Comparison of ENCODE assay signal across 19 cellular contexts in genomic region chr2:37644191-37644590, GRCh38. TPM values are rescaled to one million over a fixed set of nuclear protein-coding genes. Genes with fewer than 3 reads are reported as not detected.
DNase-seq lines count a peak whose midpoint lies in the region; ATAC-seq and TF ChIP-seq lines count a peak whose summit lies in the region.
"Had no signal": no experiment of that assay in that cellular context is flagged by ENCODE, and none has a peak within 500 bp of the region (broad histone marks: within the 10 kb centered on the region; RNA-seq: fewer than 3 reads in every experiment).

No MANE protein-coding gene starts in this region.

- CTCF ChIA-PET in activated CD8-positive, alpha-beta T cell treated with anti-CD3 and anti-CD28 coated beads, Interleukin-2, amount 10 ng/mL, durations not matched to agents 7 days and 5 days (lab: Charles Lee) = interaction anchor here (0.9 to 1.6 kb wide), 4 partner anchors 17 to 249 kb away, joined by 3 read pairs; no protein-coding TSS in a partner anchor

- no peak for TF ChIP-seq CTCF in CD14-positive monocyte (IDR thresholded peaks at IDR 0.05)

- POLR2A ChIA-PET in activated CD8-positive, alpha-beta T cell treated with anti-CD3 and anti-CD28 coated beads, Interleukin-2, amount 10 ng/mL, durations not matched to agents 7 days and 5 days (lab: Charles Lee) = interaction anchor here (1.3 kb wide), 1 partner anchor 9 kb away, joined by 3 read pairs; no protein-coding TSS in a partner anchor
- POLR2A ChIA-PET in naive thymus-derived CD8-positive, alpha-beta T cell (lab: Charles Lee) = interaction anchor here (0.6 to 3.1 kb wide), 6 partner anchors 24 to 94 kb away, joined by 3 to 11 read pairs (median 4); partner anchors contain the start of gene CDC42EP3

- H3K27ac Mint-ChIP-seq in CD14-positive monocyte = peak overlapping the region; percentile 7 to 81 (median 65)
- peak overlapping the region; percentile 48 for H3K27ac Mint-ChIP-seq in activated CD8-positive, alpha-beta T cell treated with anti-CD3 and anti-CD28 coated beads, Interleukin-2, amount 10 ng/mL, durations not matched to agents 7 days and 5 days
- H3K27ac Mint-ChIP-seq in naive thymus-derived CD8-positive, alpha-beta T cell = peak overlapping the region in 9 of 10 donors; percentile 14 to 95 (median 70)
- H3K27ac Mint-ChIP-seq: activated T-helper 1 cell treated with anti-CD3 and anti-CD28 coated beads, Interleukin-12 subunit alpha, Interleukin-12 subunit beta, Interleukin-2, Interleukin-4 antibody, amounts not matched to agents 30 ng/mL and 10 ng/mL and 1 ng/mL, durations not matched to agents 14 hours and 24 hours and 36 hours; neural progenitor cell; T-helper 1 cell treated with Interleukin-12 subunit alpha and Interleukin-12 subunit beta and Interleukin-4 antibody, amounts not matched to agents 30 μg/mL and 1 μg/mL, for 36 hours had no signal

- no peak for TF ChIP-seq POLR2A in GM18505 (IDR thresholded peaks at IDR 0.05; ENCODE audit: borderline replicate concordance, extremely low read depth, insufficient read depth, insufficient read length)

- peaks cover 72 to 80% of the 10 kb centered on the region in 2 donors for H3K36me3 Mint-ChIP-seq in CD14-positive monocyte
- H3K36me3 Mint-ChIP-seq in activated CD8-positive, alpha-beta T cell treated with anti-CD3 and anti-CD28 coated beads, Interleukin-2, amount 10 ng/mL, durations not matched to agents 7 days and 5 days (ENCODE audit: low read depth) = peaks cover 80% of the 10 kb centered on the region
- H3K36me3 Mint-ChIP-seq in naive thymus-derived CD8-positive, alpha-beta T cell = peaks cover 27 to 60% (median 52%) of the 10 kb centered on the region in 3 donors

- H3K27me3 Mint-ChIP-seq in CD14-positive monocyte (ENCODE audit: low read depth in 3 of 3) = no peaks in the 10 kb centered on the region
- no peaks in the 10 kb centered on the region for H3K27me3 Mint-ChIP-seq in activated CD8-positive, alpha-beta T cell treated with anti-CD3 and anti-CD28 coated beads, Interleukin-2, amount 10 ng/mL, durations not matched to agents 7 days and 5 days (ENCODE audit: low read depth)
- H3K27me3 Mint-ChIP-seq in naive thymus-derived CD8-positive, alpha-beta T cell = no peaks in the 10 kb centered on the region

- H3K4me1 Mint-ChIP-seq in CD14-positive monocyte = peaks cover 64% of the 10 kb centered on the region
- peaks cover 58% of the 10 kb centered on the region for H3K4me1 Mint-ChIP-seq in activated CD8-positive, alpha-beta T cell treated with anti-CD3 and anti-CD28 coated beads, Interleukin-2, amount 10 ng/mL, durations not matched to agents 7 days and 5 days (ENCODE audit: low read depth)
- H3K4me1 Mint-ChIP-seq in naive thymus-derived CD8-positive, alpha-beta T cell = peaks cover 39 to 90% (median 74%) of the 10 kb centered on the region in 4 donors

- H3K9me3 Mint-ChIP-seq in CD14-positive monocyte = peaks cover 0 to 4% (median 0%) of the 10 kb centered on the region in 7 donors
- H3K9me3 Mint-ChIP-seq in activated CD8-positive, alpha-beta T cell treated with anti-CD3 and anti-CD28 coated beads, Interleukin-2, amount 10 ng/mL, durations not matched to agents 7 days and 5 days (ENCODE audit: insufficient read depth) = peaks cover 17% of the 10 kb centered on the region
- peaks cover 0 to 7% (median 0%) of the 10 kb centered on the region in 9 donors for H3K9me3 Mint-ChIP-seq in naive thymus-derived CD8-positive, alpha-beta T cell

- no peak for ATAC-seq in activated CD8-positive, alpha-beta T cell treated with anti-CD3 and anti-CD28 coated beads, Interleukin-2, amount 10 ng/mL, durations not matched to agents 7 days and 5 days
- no peak for ATAC-seq in naive thymus-derived CD8-positive, alpha-beta T cell
- no peak for ATAC-seq in GM18505 (IDR thresholded peaks at IDR 0.05; ENCODE audit: unreplicated experiment)
- ATAC-seq: gastroesophageal sphincter had no signal

- no peak overlapping the region for H3K4me3 Mint-ChIP-seq in CD14-positive monocyte
- no peak overlapping the region for H3K4me3 Mint-ChIP-seq in activated CD8-positive, alpha-beta T cell treated with anti-CD3 and anti-CD28 coated beads, Interleukin-2, amount 10 ng/mL, durations not matched to agents 7 days and 5 days
- H3K4me3 Mint-ChIP-seq in naive thymus-derived CD8-positive, alpha-beta T cell = peak overlapping the region in 6 of 10 donors; percentile 5 to 53 (median 34)
- H3K4me3 Mint-ChIP-seq: activated T-helper 1 cell treated with anti-CD3 and anti-CD28 coated beads, Interleukin-12 subunit alpha, Interleukin-12 subunit beta, Interleukin-2, Interleukin-4 antibody, amounts not matched to agents 30 ng/mL and 10 ng/mL and 1 ng/mL, durations not matched to agents 14 hours and 24 hours and 36 hours; neural progenitor cell; T-helper 1 cell treated with Interleukin-12 subunit alpha and Interleukin-12 subunit beta and Interleukin-4 antibody, amounts not matched to agents 30 μg/mL and 1 μg/mL, for 36 hours had no signal

- no peak for DNase-seq in CD14-positive monocyte (ENCODE audit: low spot score)
- DNase-seq in EH (ENCODE audit: low read depth) = peak; percentile 57
- DNase-seq in activated CD8-positive, alpha-beta T cell treated with anti-CD3 and anti-CD28 coated beads, Interleukin-2, amount 10 ng/mL, durations not matched to agents 7 days and 5 days = no peak
- no peak for DNase-seq in naive thymus-derived CD8-positive, alpha-beta T cell
- no peak for DNase-seq in DMS53 treated with DMSO at 0.1 percent for 48 hours (lab: John Stamatoyannopoulos, UW; ENCODE audit: unreplicated experiment)
- DNase-seq in mucosa of gallbladder (ENCODE audit: low spot score) = no peak
- DNase-seq: activated CD4-positive, alpha-beta T cell treated with anti-CD3 and anti-CD28 coated beads, Interleukin-2, amount 50 U/mL, for 48 hours; HCEC 1CT; midbrain; NCI-H1417 treated with DMSO at 0.1 percent for 48 hours; NCI-H524 treated with DMSO at 0.1 percent for 48 hours; Right ventricle myocardium superior; stimulated activated CD4-positive, alpha-beta T cell treated with anti-CD3 and anti-CD28 coated beads, Interleukin-15, amount 100 ng/mL, for 24 hours; testis had no signal

- intact Hi-C loops in CD14-positive monocyte (cut with micrococcal nuclease) = no loop called here

RNA-seq across cellular contexts. Expression of gene CDC42EP3, which starts 27.3 kb away (rescaled TPM):
- 100 to 1,000 TPM; 249 to 272 TPM for polyA plus RNA-seq in CD14-positive monocyte
- total RNA-seq in activated CD8-positive, alpha-beta T cell treated with anti-CD3 and anti-CD28 coated beads, Interleukin-2, amount 10 ng/mL, durations not matched to agents 7 days and 5 days = 10 to 100 TPM; 30.1 to 33.2 TPM
- 10 to 100 TPM; 28.4 to 32.3 TPM for total RNA-seq in naive thymus-derived CD8-positive, alpha-beta T cell
- 10 to 100 TPM; 47.9 to 68.5 (median 52.6) TPM for polyA plus RNA-seq in naive thymus-derived CD8-positive, alpha-beta T cell
- 12.6 TPM for total RNA-seq in mucosa of gallbladder

Comparison
In these comparisons a context has a peak if more than half of its experiments do, and no peak if none do; other contexts are left out.
1. H3K4me3 Mint-ChIP-seq: peak in naive thymus-derived CD8-positive, alpha-beta T cell (6 of 10); none in CD14-positive monocyte (0 of 2) and activated CD8-positive, alpha-beta T cell treated with anti-CD3 and anti-CD28 coated beads, Interleukin-2, amount 10 ng/mL, durations not matched to agents 7 days and 5 days (single experiment).
2. Peak in every context shown above with its lines, with median percentiles within 50 percentile points of each other: H3K27ac Mint-ChIP-seq.